25 cellular contexts compared by ENCODE assay signal in the genomic region with DNA sequence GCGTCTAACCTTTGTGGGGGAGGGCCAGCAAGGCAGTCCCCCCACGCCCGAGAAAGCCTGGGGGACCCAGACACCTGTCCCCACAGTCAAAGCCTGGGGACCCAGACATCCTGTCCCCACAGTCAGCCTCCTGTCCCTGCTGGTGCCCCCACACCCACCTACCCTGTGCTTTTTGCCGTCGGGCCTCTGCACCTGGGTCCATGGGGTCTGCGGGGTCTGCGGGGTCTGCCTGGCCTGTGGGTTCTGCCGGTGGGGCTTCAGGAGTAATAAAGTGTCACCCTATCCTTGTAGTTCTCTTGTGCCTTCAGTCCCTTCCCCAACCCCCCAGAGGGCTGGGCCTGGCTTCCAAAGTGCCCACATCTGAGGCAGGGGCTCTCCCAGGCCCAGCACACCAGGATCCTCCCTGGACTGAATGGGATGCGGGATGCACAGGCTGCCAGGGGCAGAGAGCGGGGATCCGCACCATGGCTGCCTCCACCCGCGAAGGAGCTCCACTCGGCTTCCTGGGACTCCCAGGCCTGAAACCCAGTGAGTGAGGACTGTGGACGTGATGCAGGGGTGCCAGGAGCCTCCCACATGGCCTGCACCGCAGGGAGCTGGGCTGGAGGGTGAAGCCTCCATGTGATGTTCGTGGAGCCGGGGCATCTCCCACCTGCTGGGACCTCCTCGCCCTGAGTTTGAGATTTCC. TPM values are rescaled to one million over a fixed set of nuclear protein-coding genes. Genes with fewer than 3 reads are reported as not detected.
"Had no signal": no experiment of that assay in that cellular context is flagged by ENCODE, and none has a peak within 500 bp of the region (broad histone marks: within the 10 kb centered on the region; RNA-seq: fewer than 3 reads in every experiment).

No MANE protein-coding gene starts in this region.

- H3K9me3 ChIP-seq: ascending aorta, left lung, transverse colon had no signal

- H3K4me3 Mint-ChIP-seq: activated B cell treated with CpG ODN at 0.5 μM for 24 hours; activated CD8-positive, alpha-beta T cell treated with anti-CD3 and anti-CD28 coated beads for 36 hours; activated T-cell treated with anti-CD3 and anti-CD28 coated beads, Interleukin-2, amount 50 U/mL, for 24 hours; activated T-helper 17 cell treated with anti-CD3 and anti-CD28 coated beads, Interleukin-2, amount 50 U/mL, for 72 hours; immature natural killer cell; naive B cell; stimulated activated naive B cell treated with anti-CD40 and anti-IgM and Interleukin-4, amounts not matched to agents 10 μg/mL and 1 μg/mL and 100 μg/mL, for 72 hours; T-helper 2 cell treated with Interferon-gamma antibody and Interleukin-4, amounts not matched to agents 5 μg/mL and 100 μg/mL, for 36 hours had no signal

- H3K27me3 ChIP-seq: ascending aorta, brain microvascular endothelial cell, foreskin keratinocyte had no signal

- H3K27ac ChIP-seq: ascending aorta, brain microvascular endothelial cell, foreskin keratinocyte, left lung, transverse colon had no signal

- DNase-seq: activated B cell treated with CpG ODN at 0.5 μM for 24 hours; activated CD4-positive, alpha-beta T cell treated with anti-CD3 and anti-CD28 coated beads for 48 hours; activated CD8-positive, alpha-beta T cell treated with anti-CD3 and anti-CD28 coated beads for 36 hours; activated T-cell treated with anti-CD3 and anti-CD28 coated beads, Interleukin-2, amount 50 U/mL, for 24 hours; brain microvascular endothelial cell; central memory CD4-positive, alpha-beta T cell; dermis blood vessel endothelial cell; effector CD8-positive, alpha-beta T cell; foreskin keratinocyte; immature natural killer cell; kidney glomerular epithelial cell; naive B cell; occipital lobe; small intestine; stimulated activated CD4-positive, alpha-beta T cell treated with anti-CD3 and anti-CD28 coated beads, Interleukin-2, amount 100 ng/mL, for 24 hours; stimulated activated naive B cell treated with anti-CD40 and anti-IgM and Interleukin-4, amounts not matched to agents 10 μg/mL and 1 μg/mL and 100 μg/mL, for 72 hours; transverse colon had no signal

- H3K4me1 ChIP-seq: ascending aorta, foreskin keratinocyte, transverse colon had no signal

- FAIRE-seq: small intestine, TTC549 had no signal

- H3K36me3 Mint-ChIP-seq: activated naive CD4-positive, alpha-beta T cell treated with anti-CD3 and anti-CD28 coated beads, Interleukin-2, amount 50 U/mL, for 72 hours; immature natural killer cell; naive B cell; stimulated activated naive B cell treated with anti-CD40 and anti-IgM and Interleukin-4, amounts not matched to agents 10 μg/mL and 1 μg/mL and 100 μg/mL, for 72 hours had no signal

- H3K27ac Mint-ChIP-seq: activated B cell treated with CpG ODN at 0.5 μM for 24 hours; activated CD8-positive, alpha-beta T cell treated with anti-CD3 and anti-CD28 coated beads for 36 hours; activated naive CD4-positive, alpha-beta T cell treated with anti-CD3 and anti-CD28 coated beads, Interleukin-2, amount 50 U/mL, for 72 hours; activated T-cell treated with anti-CD3 and anti-CD28 coated beads, Interleukin-2, amount 50 U/mL, for 24 hours; activated T-helper 17 cell treated with anti-CD3 and anti-CD28 coated beads, Interleukin-2, amount 50 U/mL, for 72 hours; immature natural killer cell; naive B cell; stimulated activated naive B cell treated with anti-CD40 and anti-IgM and Interleukin-4, amounts not matched to agents 10 μg/mL and 1 μg/mL and 100 μg/mL, for 72 hours; T-helper 2 cell treated with Interferon-gamma antibody and Interleukin-4, amounts not matched to agents 5 μg/mL and 100 μg/mL, for 36 hours had no signal

- H3K36me3 ChIP-seq: ascending aorta, brain microvascular endothelial cell, left lung, transverse colon had no signal

- H3K4me1 Mint-ChIP-seq: activated B cell treated with CpG ODN at 0.5 μM for 24 hours, naive B cell had no signal

- H3K27me3 Mint-ChIP-seq: activated B cell treated with CpG ODN at 0.5 μM for 24 hours; activated CD8-positive, alpha-beta T cell treated with anti-CD3 and anti-CD28 coated beads for 36 hours; activated T-cell treated with anti-CD3 and anti-CD28 coated beads, Interleukin-2, amount 50 U/mL, for 24 hours; activated T-helper 17 cell treated with anti-CD3 and anti-CD28 coated beads, Interleukin-2, amount 50 U/mL, for 72 hours had no signal

- H3K4me3 ChIP-seq: ascending aorta, left lung, lung, transverse colon had no signal

- ATAC-seq: activated CD8-positive, alpha-beta T cell treated with anti-CD3 and anti-CD28 coated beads for 36 hours; activated naive CD4-positive, alpha-beta T cell treated with anti-CD3 and anti-CD28 coated beads, Interleukin-2, amount 50 U/mL, for 72 hours; activated T-helper 17 cell treated with anti-CD3 and anti-CD28 coated beads, Interleukin-2, amount 50 U/mL, for 72 hours; foreskin keratinocyte; left lung; sciatic nerve; stimulated activated naive B cell treated with anti-CD40 and anti-IgM and Interleukin-4, amounts not matched to agents 10 μg/mL and 1 μg/mL and 100 μg/mL, for 72 hours had no signal

- H3K9me3 Mint-ChIP-seq: activated B cell treated with CpG ODN at 0.5 μM for 24 hours; activated CD8-positive, alpha-beta T cell treated with anti-CD3 and anti-CD28 coated beads for 36 hours; activated naive CD4-positive, alpha-beta T cell treated with anti-CD3 and anti-CD28 coated beads, Interleukin-2, amount 50 U/mL, for 72 hours; activated T-cell treated with anti-CD3 and anti-CD28 coated beads, Interleukin-2, amount 50 U/mL, for 24 hours; activated T-helper 17 cell treated with anti-CD3 and anti-CD28 coated beads, Interleukin-2, amount 50 U/mL, for 72 hours; immature natural killer cell; naive B cell; stimulated activated naive B cell treated with anti-CD40 and anti-IgM and Interleukin-4, amounts not matched to agents 10 μg/mL and 1 μg/mL and 100 μg/mL, for 72 hours; T-helper 2 cell treated with Interferon-gamma antibody and Interleukin-4, amounts not matched to agents 5 μg/mL and 100 μg/mL, for 36 hours had no signal

RNA-seq across cellular contexts. Expression of gene DPEP1, which starts 16.3 kb away (rescaled TPM):
- total RNA-seq: activated B cell treated with CpG ODN at 0.5 μM for 24 hours; activated CD8-positive, alpha-beta T cell treated with anti-CD3 and anti-CD28 coated beads for 36 hours; activated naive CD4-positive, alpha-beta T cell treated with anti-CD3 and anti-CD28 coated beads, Interleukin-2, amount 50 U/mL, for 72 hours; activated T-helper 17 cell treated with anti-CD3 and anti-CD28 coated beads, Interleukin-2, amount 50 U/mL, for 72 hours; ascending aorta; foreskin keratinocyte; sciatic nerve had no signal
- polyA plus RNA-seq: foreskin keratinocyte, immature natural killer cell had no signal

RNA-seq across cellular contexts. Expression of gene CPNE7, which starts 21.5 kb away (rescaled TPM):
- total RNA-seq: ascending aorta, sciatic nerve had no signal
